Comparison of ENCODE assay signal across 24 cellular contexts in genomic region chr3:78924711-78925110, GRCh38.
DNase-seq lines count a peak whose midpoint lies in the region; ATAC-seq, FAIRE-seq and TF ChIP-seq lines count a peak whose summit lies in the region.
"Had no signal": no experiment of that assay in that cellular context is flagged by ENCODE, and none has a peak within 500 bp of the region (broad histone marks: within the 10 kb centered on the region; RNA-seq: fewer than 3 reads in every experiment).

No MANE protein-coding gene starts in this region.

- H3K4me3 ChIP-seq in kidney (ENCODE audit: low read length in 2 of 2): no peak overlapping the region
- H3K4me3 ChIP-seq: GM23338 had no signal

- no peak for ATAC-seq in GM21723 (IDR thresholded peaks at IDR 0.05; ENCODE audit: unreplicated experiment)
- ATAC-seq: GM23338, HCT116 had no signal

- intact Hi-C loops in kidney (cut with DNase I): no loop called here

- no peaks in the 10 kb centered on the region for H3K36me3 ChIP-seq in kidney (ENCODE audit: control insufficient read depth in 1 of 2, insufficient read depth in 2 of 2, low read length in 2 of 2)
- H3K36me3 ChIP-seq: BE2C had no signal

- FAIRE-seq in RCC 7860 (lab: Jason Lieb, UNC): peak; percentile 62
- peak; percentile 90 for FAIRE-seq in endometrium (lab: Jason Lieb, UNC)
- peak; percentile 98 for FAIRE-seq in kidney (lab: Jason Lieb, UNC)
- FAIRE-seq: GM12891, GM19239, HTR-8/SVneo had no signal

- H3K9me3 ChIP-seq in kidney (ENCODE audit: control insufficient read depth in 1 of 2, low read length in 2 of 2): no peaks in the 10 kb centered on the region
- H3K9me3 ChIP-seq: BE2C had no signal

- H3K4me1 ChIP-seq in kidney (ENCODE audit: control insufficient read depth in 1 of 2, insufficient read depth in 1 of 2, low read depth in 1 of 2, low read length in 2 of 2): no peaks in the 10 kb centered on the region

- H3K9ac ChIP-seq in kidney (ENCODE audit: low read length in 2 of 2): no peak overlapping the region

- DNase-seq in RCC 7860 (ENCODE audit: low spot score) (no peak), kidney (no peak), NCI-H345 (lab: John Stamatoyannopoulos, UW) (no peak)
- DNase-seq in activated T-cell treated with anti-CD3 and anti-CD28 coated beads, Interleukin-2, amount 50 U/mL, for 48 hours: no peak
- DNase-seq: ACHN; BE2C; C1 segment of cervical spinal cord; CD4-positive, CD25-positive, alpha-beta regulatory T cell; CD8-positive, alpha-beta memory T cell; COR-L47; DMS 273 treated with DMSO at 0.1 percent for 48 hours; DMS53; DND-41; EL; H7; HFFc6; IMR-90 had no signal

- no peak for TF ChIP-seq CTCF in kidney (IDR thresholded peaks at IDR 0.05; ENCODE audit: borderline replicate concordance, extremely low read depth, insufficient read depth)

- no peak overlapping the region for H3K27ac ChIP-seq in kidney (ENCODE audit: low read depth in 2 of 2, low read length in 2 of 2)
